In genomic region chr15:65287515-65287845, GRCh38 we compare ENCODE assay signal across 1 cellular context.
TF ChIP-seq lines count a peak whose summit lies in the region.

No MANE protein-coding gene starts in this region.

TF ChIP-seq in WTC11, 78 proteins besides CTCF, POLR2A, EP300 and RAD21 (continued from another document):
- TF ChIP-seq ARID4B (CRISPR knock-in tag; IDR thresholded peaks at IDR 0.05; ENCODE audit: borderline replicate concordance), result no peak
- TF ChIP-seq GRHL2 (CRISPR knock-in tag; IDR thresholded peaks at IDR 0.05; ENCODE audit: insufficient replicate concordance, severe bottlenecking), result no peak
- TF ChIP-seq FOXP1 (CRISPR knock-in tag; IDR thresholded peaks at IDR 0.05; ENCODE audit: borderline replicate concordance), result no peak
- TF ChIP-seq TEAD1 (CRISPR knock-in tag; IDR thresholded peaks at IDR 0.05), result no peak
- TF ChIP-seq ZNF121 (CRISPR knock-in tag; IDR thresholded peaks at IDR 0.05), result no peak
- no peak for TF ChIP-seq ZNF232 (CRISPR knock-in tag; IDR thresholded peaks at IDR 0.05)
- TF ChIP-seq NFATC4 (CRISPR knock-in tag; IDR thresholded peaks at IDR 0.05), result no peak
- no peak for TF ChIP-seq NFYB (CRISPR knock-in tag; conservative IDR thresholded peaks at IDR 0.05; ENCODE audit: low read depth)
- TF ChIP-seq ATF6 (CRISPR knock-in tag; IDR thresholded peaks at IDR 0.05), result no peak
